18 cellular contexts compared by ENCODE assay signal in the genomic region with DNA sequence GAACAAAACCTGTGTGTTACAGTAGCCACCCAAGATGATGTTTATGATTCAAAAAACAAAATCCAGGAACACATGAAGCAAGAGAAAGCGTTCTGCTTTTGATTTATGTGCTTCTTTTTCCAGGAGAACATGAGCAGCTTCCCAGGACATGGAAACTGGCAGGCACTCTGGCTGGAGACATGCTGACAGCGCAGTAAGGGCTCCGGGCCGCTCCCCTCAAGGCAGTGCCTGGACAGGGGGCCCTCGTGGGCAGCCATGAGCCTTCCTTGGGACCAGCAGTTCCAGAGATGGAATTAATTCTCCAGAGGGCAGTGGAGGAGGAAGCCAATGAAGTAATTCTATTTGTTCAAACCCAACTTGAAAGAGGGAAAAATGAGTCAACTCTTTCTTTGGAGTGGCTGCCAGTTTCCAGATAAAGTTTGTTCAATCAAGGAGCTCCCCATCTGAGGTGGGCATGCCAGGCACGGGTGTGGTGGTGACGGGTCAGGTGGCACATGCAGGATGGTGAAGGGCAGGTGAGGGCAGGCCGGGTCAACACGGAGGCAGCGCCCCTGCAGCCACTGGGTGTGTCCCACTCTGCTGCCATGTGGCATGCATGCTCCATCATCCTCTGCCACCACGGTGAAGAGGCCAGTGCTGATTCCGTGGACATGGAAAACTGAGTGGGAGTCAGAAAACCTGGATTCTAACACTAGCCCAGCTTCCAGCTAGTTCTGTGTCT.
"Had no signal": no experiment of that assay in that cellular context is flagged by ENCODE, and none has a peak within 500 bp of the region (broad histone marks: within the 10 kb centered on the region; RNA-seq: fewer than 3 reads in every experiment).

No MANE protein-coding gene starts in this region.

- H3K9me3 Mint-ChIP-seq: activated T-cell treated with anti-CD3 and anti-CD28 coated beads, Interleukin-2, amount 50 U/mL, for 24 hours; nephron progenitor cell; stimulated activated memory B cell treated with anti-CD40 and anti-IgM and Interleukin-4, amounts not matched to agents 10 μg/mL and 1 μg/mL and 100 μg/mL, for 72 hours; T-helper 2 cell treated with Interferon-gamma antibody and Interleukin-4, amounts not matched to agents 5 μg/mL and 100 μg/mL, for 36 hours had no signal

- H3K4me3 Mint-ChIP-seq: activated CD8-positive, alpha-beta memory T cell treated with anti-CD3 and anti-CD28 coated beads, Interleukin-2, amount 10 ng/mL, durations not matched to agents 7 days and 5 days; activated T-cell treated with anti-CD3 and anti-CD28 coated beads, Interleukin-2, amount 50 U/mL, for 24 hours; nephron progenitor cell; stimulated activated memory B cell treated with anti-CD40 and anti-IgM and Interleukin-4, amounts not matched to agents 10 μg/mL and 1 μg/mL and 100 μg/mL, for 72 hours; T-helper 2 cell treated with Interferon-gamma antibody and Interleukin-4, amounts not matched to agents 5 μg/mL and 100 μg/mL, for 36 hours had no signal

- H3K4me1 ChIP-seq: foreskin keratinocyte, thyroid gland had no signal

- H3K27ac Mint-ChIP-seq: activated CD8-positive, alpha-beta memory T cell treated with anti-CD3 and anti-CD28 coated beads, Interleukin-2, amount 10 ng/mL, durations not matched to agents 7 days and 5 days; activated T-cell treated with anti-CD3 and anti-CD28 coated beads, Interleukin-2, amount 50 U/mL, for 24 hours; stimulated activated memory B cell treated with anti-CD40 and anti-IgM and Interleukin-4, amounts not matched to agents 10 μg/mL and 1 μg/mL and 100 μg/mL, for 72 hours; T-helper 2 cell treated with Interferon-gamma antibody and Interleukin-4, amounts not matched to agents 5 μg/mL and 100 μg/mL, for 36 hours had no signal

- H3K27ac ChIP-seq: esophagus muscularis mucosa, foreskin keratinocyte, left ventricle myocardium inferior, right lobe of liver had no signal

- ATAC-seq: activated CD8-positive, alpha-beta memory T cell treated with anti-CD3 and anti-CD28 coated beads, Interleukin-2, amount 10 ng/mL, durations not matched to agents 7 days and 5 days; foreskin keratinocyte; stimulated activated memory B cell treated with anti-CD40 and anti-IgM and Interleukin-4, amounts not matched to agents 10 μg/mL and 1 μg/mL and 100 μg/mL, for 72 hours had no signal

- H3K4me3 ChIP-seq: esophagus muscularis mucosa, left ventricle myocardium inferior, right lobe of liver, thyroid gland had no signal

- H3K9me3 ChIP-seq: esophagus muscularis mucosa, left ventricle myocardium inferior, right lobe of liver, thyroid gland had no signal

- DNase-seq: activated CD4-positive, alpha-beta T cell treated with anti-CD3 and anti-CD28 coated beads, Interleukin-2, amount 50 U/mL, for 48 hours; activated CD8-positive, alpha-beta memory T cell treated with anti-CD3 and anti-CD28 coated beads, Interleukin-2, amount 10 ng/mL, durations not matched to agents 7 days and 5 days; activated naive CD4-positive, alpha-beta T cell treated with anti-CD3 and anti-CD28 coated beads, Interleukin-2, amount 50 U/mL, for 16 hours; activated T-cell treated with anti-CD3 and anti-CD28 coated beads, Interleukin-2, amount 50 U/mL, for 24 hours; effector CD8-positive, alpha-beta T cell; foreskin keratinocyte; hypothalamus; kidney; left ventricle myocardium inferior; mammary epithelial cell; nephron progenitor cell; right lobe of liver; stimulated activated CD4-positive, alpha-beta T cell treated with anti-CD3 and anti-CD28 coated beads, Interleukin-4, amount 100 ng/mL, for 4 hours; SW 1271; thyroid gland had no signal

- H3K27me3 ChIP-seq: esophagus muscularis mucosa, foreskin keratinocyte, right lobe of liver, thyroid gland had no signal

- H3K27me3 Mint-ChIP-seq: activated CD8-positive, alpha-beta memory T cell treated with anti-CD3 and anti-CD28 coated beads, Interleukin-2, amount 10 ng/mL, durations not matched to agents 7 days and 5 days; activated T-cell treated with anti-CD3 and anti-CD28 coated beads, Interleukin-2, amount 50 U/mL, for 24 hours; stimulated activated memory B cell treated with anti-CD40 and anti-IgM and Interleukin-4, amounts not matched to agents 10 μg/mL and 1 μg/mL and 100 μg/mL, for 72 hours had no signal
